Comparison of ENCODE assay signal across 9 cellular contexts in genomic region chr2:10720983-10721343, GRCh38. TPM values are rescaled to one million over a fixed set of nuclear protein-coding genes. Genes with fewer than 3 reads are reported as not detected.
A peak's percentile ranks its signal among the peaks of the same experiment; 100 is the strongest.
DNase-seq lines count a peak whose midpoint lies in the region; ATAC-seq, FAIRE-seq and TF ChIP-seq lines count a peak whose summit lies in the region.
"Had no signal": no experiment of that assay in that cellular context is flagged by ENCODE, and none has a peak within 500 bp of the region (broad histone marks: within the 10 kb centered on the region; RNA-seq: fewer than 3 reads in every experiment).

No MANE protein-coding gene starts in this region.

- H3K27me3 ChIP-seq in IMR-90 (ENCODE audit: control insufficient read depth, insufficient read depth, low read length) (peaks cover 57% of the 10 kb centered on the region), mammary epithelial cell (ENCODE audit: insufficient read depth, low read length) (peaks cover 27% of the 10 kb centered on the region), pancreas (peaks cover 0 to 5% (median 0%) of the 10 kb centered on the region in 4 donors)

- no peak overlapping the region for H2AK5ac ChIP-seq in IMR-90 (ENCODE audit: low read depth, low read length)

- no peaks in the 10 kb centered on the region for H3K79me2 ChIP-seq in mammary epithelial cell (ENCODE audit: insufficient read depth, low read length)

- 8% methylated on average over 7 of the region's 28 CpGs; no CpG with 5 or more reads in 1 of the 2 experiments for WGBS in IMR-90 (ENCODE audit: extremely low coverage in 2 of 2, insufficient read length in 1 of 2), 2 experiments
- 29% methylated on average over 6 of the region's 28 CpGs for WGBS in mammary epithelial cell (ENCODE audit: low coverage, missing lambda C conversion rate)
- 2% methylated on average over 28 of the region's 28 CpGs for WGBS in pancreas, 2 donors

- H3K79me1 ChIP-seq in IMR-90 (ENCODE audit: low read depth in 1 of 2, low read length in 2 of 2): no peaks in the 10 kb centered on the region

- H3K18ac ChIP-seq in IMR-90 (ENCODE audit: low read depth, low read length): no peak overlapping the region

- H3K27ac ChIP-seq in IMR-90 (ENCODE audit: insufficient read depth, low read length): no peak overlapping the region
- no peak overlapping the region for H3K27ac ChIP-seq in mammary epithelial cell (ENCODE audit: insufficient read depth, low read depth, low read length)
- no peak overlapping the region for H3K27ac ChIP-seq in pancreas

- H3K9ac ChIP-seq in IMR-90 (ENCODE audit: low read depth, low read length): no peak overlapping the region
- H3K9ac ChIP-seq in mammary epithelial cell (ENCODE audit: insufficient read depth, low read length): no peak overlapping the region

- no peaks in the 10 kb centered on the region for H3K9me1 ChIP-seq in IMR-90 (ENCODE audit: insufficient read depth, low read length)

- no peak overlapping the region for H3K56ac ChIP-seq in IMR-90 (ENCODE audit: extremely low read depth, insufficient read depth, low read length)

- H2BK120ac ChIP-seq in IMR-90 (ENCODE audit: low read depth, low read length): no peak overlapping the region

- H2BK20ac ChIP-seq in IMR-90 (ENCODE audit: low read depth, low read length): no peak overlapping the region

- BruUV-seq in IMR-90 (replicated peaks; lab: Mats Ljungman, UMichigan) (no TSS peak), mammary epithelial cell (replicated peaks; lab: Mats Ljungman, UMichigan) (no TSS peak)

- no peaks in the 10 kb centered on the region; the same call in 1 of the 2 replicates for H3K4me1 ChIP-seq in IMR-90 (ENCODE audit: control insufficient read depth, insufficient read depth, low read length)
- H3K4me1 ChIP-seq in mammary epithelial cell (ENCODE audit: insufficient read depth, low read length): peaks cover 35% of the 10 kb centered on the region
- peaks cover 0 to 6% (median 0%) of the 10 kb centered on the region in 3 donors for H3K4me1 ChIP-seq in pancreas

- CTCF ChIA-PET in IMR-90 (lab: Yijun Ruan, JAX) (no interaction called here), mammary epithelial cell (lab: Charles Lee; ENCODE audit: low non-redundant PET) (no interaction called here)

- no peak overlapping the region for H2AK9ac ChIP-seq in IMR-90 (replicated peaks; ENCODE audit: low read depth, low read length, poor library complexity)

- H3K36me3 ChIP-seq in IMR-90 (ENCODE audit: control insufficient read depth, insufficient read depth, low read length) (no peaks in the 10 kb centered on the region), mammary epithelial cell (ENCODE audit: insufficient read depth, low read length) (no peaks in the 10 kb centered on the region), pancreas (no peaks in the 10 kb centered on the region)

- no peak overlapping the region for H3K4me3 ChIP-seq in IMR-90 (ENCODE audit: insufficient read depth, low read depth, low read length)
- H3K4me3 ChIP-seq in mammary epithelial cell (replicated peaks in 1 of 3; ENCODE audit: insufficient read depth in 1 of 3, low read depth in 2 of 3, low read length in 3 of 3): peak overlapping the region in 1 of 3 experiments; percentile 35
- H3K4me3 ChIP-seq in pancreas: peak overlapping the region; percentile 31 to 61 (median 44)

- H4K8ac ChIP-seq in IMR-90 (ENCODE audit: low read depth in 2 of 2, low read length in 2 of 2): no peak overlapping the region

- POLR2A ChIA-PET in IMR-90 (lab: Charles Lee; ENCODE audit: unreplicated experiment): no interaction called here

- H2AFZ ChIP-seq in IMR-90 (replicated peaks; ENCODE audit: low read length, poor library complexity) (peak overlapping the region; percentile 51), mammary epithelial cell (ENCODE audit: low read depth, low read length) (no peak overlapping the region)

- no peak overlapping the region for H2BK15ac ChIP-seq in IMR-90 (ENCODE audit: low read depth, low read length)

- H4K20me1 ChIP-seq in IMR-90 (ENCODE audit: insufficient read depth, low read length) (no peaks in the 10 kb centered on the region; the same call in 1 of the 2 replicates), mammary epithelial cell (ENCODE audit: insufficient read depth, low read length) (no peaks in the 10 kb centered on the region)

- DNase-seq in IMR-90: no peak
- no peak for DNase-seq in mammary epithelial cell
- peak in 1 of 6 donors; percentile 9 for DNase-seq in pancreas
- DNase-seq in NOMO-1 treated with dmso at 0.1 percent for 144 hours (lab: John Stamatoyannopoulos, UW; ENCODE audit: unreplicated experiment): no peak
- DNase-seq in activated CD4-positive, CD25-positive, alpha-beta regulatory T cell treated with anti-CD3 and anti-CD28 coated beads, Interleukin-2, amount 50 U/mL, for 72 hours: no peak
- DNase-seq in T-helper 9 cell: no peak

- no peak overlapping the region for H4K91ac ChIP-seq in IMR-90 (ENCODE audit: insufficient read depth, low read depth, low read length)

- H4K5ac ChIP-seq in IMR-90 (ENCODE audit: low read depth, low read length): no peak overlapping the region

- FAIRE-seq in pancreas (lab: Jason Lieb, UNC): no peak

- no peak overlapping the region for H3K23ac ChIP-seq in IMR-90 (ENCODE audit: low read depth, low read length)

- no peak for TF ChIP-seq RAD21 in IMR-90 (IDR thresholded peaks at IDR 0.05; ENCODE audit: low read length)

- in situ Hi-C loops in IMR-90 (cut with MboI; ENCODE audit: low sequenced_read_pairs): no loop called here
- in situ Hi-C loops in mammary epithelial cell (cut with MboI; ENCODE audit: low sequenced_read_pairs in 2 of 2): no loop called here

- intact Hi-C loops in IMR-90 (cut with micrococcal nuclease) (no loop called here), mammary epithelial cell (cut with micrococcal nuclease) (no loop called here), pancreas (cut with DNase I) (no loop called here)

- no peak overlapping the region for H3K4me2 ChIP-seq in IMR-90 (ENCODE audit: low read depth, low read length)
- H3K4me2 ChIP-seq in mammary epithelial cell (ENCODE audit: insufficient read depth, low read depth, low read length): peak overlapping the region; percentile 88

- H3K9me3 ChIP-seq in IMR-90 (ENCODE audit: control insufficient read depth, insufficient read depth, low read length) (0 out of 2 replicates have a peak, but pooled peaks cover 1% of the 10 kb centered on the region), mammary epithelial cell (replicated peaks; ENCODE audit: insufficient read depth, low read length) (no peaks in the 10 kb centered on the region), pancreas (no peaks in the 10 kb centered on the region)

- TF ChIP-seq POLR2A in IMR-90 (IDR thresholded peaks at IDR 0.05; ENCODE audit: low read depth, low read length): no peak

- no peak for TF ChIP-seq CTCF in IMR-90 (conservative IDR thresholded peaks at IDR 0.05; ENCODE audit: low read depth, low read length)
- TF ChIP-seq CTCF in mammary epithelial cell (conservative IDR thresholded peaks at IDR 0.05 in 1 of 2, IDR thresholded peaks at IDR 0.05 in 1 of 2; ENCODE audit: extremely low read depth in 1 of 2, insufficient read depth in 1 of 2, low read depth in 1 of 2, low read length in 2 of 2): no peak
- TF ChIP-seq CTCF in pancreas (IDR thresholded peaks at IDR 0.05): no peak

- H3K14ac ChIP-seq in IMR-90 (replicated peaks; ENCODE audit: low read depth, low read length): no peak overlapping the region

- H3K4ac ChIP-seq in IMR-90 (ENCODE audit: low read depth, low read length): no peak overlapping the region

- ATAC-seq in GM18502 (IDR thresholded peaks at IDR 0.05; ENCODE audit: poor library complexity, unreplicated experiment) (peak; percentile 13), IMR-90 (ENCODE audit: low read depth) (no peak), pancreas (peak; percentile 53 to 64 (median 58)), HG02763 (IDR thresholded peaks at IDR 0.05; ENCODE audit: unreplicated experiment) (no peak)

- dilution Hi-C loops in IMR-90 (cut with HindIII; ENCODE audit: low sequenced_read_pairs, unreplicated experiment): no loop called here
- dilution Hi-C loops in mammary epithelial cell (cut with HindIII; ENCODE audit: low sequenced_read_pairs): no loop called here

- no peak overlapping the region for H2BK5ac ChIP-seq in IMR-90 (ENCODE audit: low read depth, low read length, poor library complexity, severe bottlenecking)

TF ChIP-seq in IMR-90, 13 proteins besides CTCF, POLR2A, EP300 and RAD21:
- TF ChIP-seq BHLHE40 (IDR thresholded peaks at IDR 0.05; ENCODE audit: low read depth, low read length): no peak
- TF ChIP-seq NFE2L2 (IDR thresholded peaks at IDR 0.05; ENCODE audit: low read depth, low read length): no peak
- TF ChIP-seq FOS (IDR thresholded peaks at IDR 0.05; ENCODE audit: low read depth, low read length): no peak
- TF ChIP-seq SMC3 (IDR thresholded peaks at IDR 0.05; ENCODE audit: low read depth, low read length): no peak
- no peak for TF ChIP-seq CEBPB (IDR thresholded peaks at IDR 0.05; ENCODE audit: low read depth, low read length)
- no peak for TF ChIP-seq RCOR1 (IDR thresholded peaks at IDR 0.05; ENCODE audit: insufficient replicate concordance, low read length)
- no peak for TF ChIP-seq MAFK (IDR thresholded peaks at IDR 0.05; ENCODE audit: low read depth, low read length)
- TF ChIP-seq MXI1 (IDR thresholded peaks at IDR 0.05; ENCODE audit: borderline replicate concordance, low read depth, low read length): no peak
TF ChIP-seq in IMR-90: peak in this region for 0.

RNA-seq across cellular contexts. Expression of gene ATP6V1C2, which starts 0.5 kb away (rescaled TPM):
- total RNA-seq in IMR-90 (2012; rRNA removed) (not detected in 2 replicates), mammary epithelial cell (under 1 TPM in 1 of 2 donors, not detected in 1; under 0.01 TPM), pancreas (under 1 TPM in 5 of 6 donors, not detected in 1; 0.06 to 0.35 (median 0.09) TPM)
- polyA plus RNA-seq in IMR-90 (2012; rRNA removed) (0.04 TPM in 1 of 2 replicates, not detected in the other), mammary epithelial cell (0.01 TPM), pancreas (1 to 10 TPM; 1.2 to 2.0 TPM)
- polyA plus RNA-seq in IMR-90 (2012; cell fraction: cytosol; rRNA removed): not detected in 2 replicates
- polyA plus RNA-seq in IMR-90 (2012; cell fraction: nucleus; rRNA removed; ENCODE audit: low replicate concordance): not detected in 2 replicates
- not detected for polyA minus RNA-seq in mammary epithelial cell
- total RNA-seq: activated CD8-positive, alpha-beta memory T cell treated with anti-CD3 and anti-CD28 coated beads for 36 hours had no signal

RNA-seq across cellular contexts. Expression of gene NOL10, which starts 31.2 kb away (rescaled TPM):
- total RNA-seq in IMR-90 (2012; rRNA removed) (60.5 and 60.9 TPM in 2 replicates), mammary epithelial cell (10 to 100 TPM; 33.0 to 38.7 TPM), pancreas (10 to 100 TPM; 10.3 to 13.5 (median 12.8) TPM)
- polyA plus RNA-seq in IMR-90 (2012; rRNA removed) (10.3 and 12.7 TPM in 2 replicates), mammary epithelial cell (18.5 TPM), pancreas (10 to 100 TPM in 1 of 2 donors, 1 to 10 TPM in 1; 6.3 to 12.3 TPM)
- polyA plus RNA-seq in IMR-90 (2012; cell fraction: cytosol; rRNA removed): 2.7 and 3.4 TPM in 2 replicates
- 1.5 and 9.4 TPM in 2 replicates for polyA plus RNA-seq in IMR-90 (2012; cell fraction: nucleus; rRNA removed; ENCODE audit: low replicate concordance)
- 87.7 TPM for polyA minus RNA-seq in mammary epithelial cell

Comparison
In these comparisons a context has a peak if more than half of its experiments do, and no peak if none do; other contexts are left out.
1. ATAC-seq: peak in GM18502 (single experiment) and pancreas (4 of 4); none in IMR-90 (single experiment) and HG02763 (single experiment).